8 cellular contexts compared by ENCODE assay signal in genomic region chr10:14185501-14186045, GRCh38.
DNase-seq lines count a peak whose midpoint lies in the region; ATAC-seq and TF ChIP-seq lines count a peak whose summit lies in the region.

No MANE protein-coding gene starts in this region.

- H3K27ac ChIP-seq in epithelial cell of prostate: peak overlapping the region; percentile 86

- no peak overlapping the region for H3K4me3 Mint-ChIP-seq in chondrocyte (ENCODE audit: unreplicated experiment)

- no peaks in the 10 kb centered on the region for H3K9me3 Mint-ChIP-seq in chondrocyte (ENCODE audit: low read depth)

- peak overlapping the region; percentile 28 for H3K4me2 ChIP-seq in Loucy (ENCODE audit: low read depth, low read length, poor library complexity, severe bottlenecking)

- peaks cover 8% of the 10 kb centered on the region for H3K4me1 ChIP-seq in Loucy (ENCODE audit: insufficient read depth, low read length, poor library complexity, severe bottlenecking)

- peaks cover 8% of the 10 kb centered on the region; the same call in 1 of the 2 replicates for H3F3A ChIP-seq in Loucy (ENCODE audit: low read depth)

- no peaks in the 10 kb centered on the region for H3K79me2 ChIP-seq in Loucy (ENCODE audit: insufficient read depth, low read length)

- peaks cover 15% of the 10 kb centered on the region for H3K4me1 Mint-ChIP-seq in chondrocyte (ENCODE audit: low read depth)

- TF ChIP-seq CTCF in GM13977 (IDR thresholded peaks at IDR 0.05; ENCODE audit: extremely low read depth, insufficient read depth, missing control alignments) (no peak), Loucy (conservative IDR thresholded peaks at IDR 0.05; ENCODE audit: low read length) (no peak), chondrocyte (IDR thresholded peaks at IDR 0.05) (no peak)

- H3K4me3 ChIP-seq in H7 (ENCODE audit: insufficient read depth, low read depth, low read length) (no peak overlapping the region), Loucy (ENCODE audit: low read length, poor library complexity, severe bottlenecking) (peak overlapping the region; percentile 31)

- no peaks in the 10 kb centered on the region for H3K36me3 Mint-ChIP-seq in chondrocyte (ENCODE audit: low read depth)

- H3K9me2 ChIP-seq in Loucy (replicated peaks; ENCODE audit: low read depth, low read length): no peaks in the 10 kb centered on the region

- ATAC-seq in left ventricle myocardium superior: no peak

- peak overlapping the region; percentile 36 for H3K9ac ChIP-seq in Loucy (ENCODE audit: low read depth, low read length, poor library complexity, severe bottlenecking)

- H4K20me1 ChIP-seq in Loucy (ENCODE audit: insufficient read depth, low read length, poor library complexity, severe bottlenecking): no peaks in the 10 kb centered on the region

- no peak overlapping the region for H2AFZ ChIP-seq in Loucy (ENCODE audit: low read length)

- DNase-seq in GM13977 (ENCODE audit: low spot score) (peak; percentile 61), H7 (peak; percentile 53), UCSD-AML1 (lab: John Stamatoyannopoulos, UW; ENCODE audit: unreplicated experiment) (peak; percentile 57), epithelial cell of prostate (ENCODE audit: low read depth, low spot score) (peak; percentile 99), left ventricle myocardium superior (no peak), chondrocyte (ENCODE audit: low spot score) (no peak)
- peak; percentile 23 to 45 (median 43) for DNase-seq in stimulated activated CD4-positive, alpha-beta T cell treated with anti-CD3 and anti-CD28 coated beads, Interleukin-1b, Interleukin-23, amount 100 ng/mL, for 24 hours (ENCODE audit: low read depth in 4 of 4, low spot score in 1 of 4)

- H3K36me3 ChIP-seq in H7 (replicated peaks; ENCODE audit: control insufficient read depth, insufficient read depth, low read length) (no peaks in the 10 kb centered on the region), Loucy (ENCODE audit: insufficient read depth, low read length) (no peaks in the 10 kb centered on the region)

- no peaks in the 10 kb centered on the region for H3K9me3 ChIP-seq in Loucy (ENCODE audit: insufficient read depth, low read depth, low read length)

- H3K27ac Mint-ChIP-seq in chondrocyte (ENCODE audit: unreplicated experiment): no peak overlapping the region

- in situ Hi-C loops in GM13977 (cut with MboI; ENCODE audit: low pct_unique_long_range_greater_than_20kb, low sequenced_read_pairs, unreplicated experiment): no loop called here

- no peaks in the 10 kb centered on the region for H3K27me3 Mint-ChIP-seq in chondrocyte (ENCODE audit: low read depth)

- intact Hi-C loops in left ventricle myocardium superior (cut with micrococcal nuclease): no loop called here

- H3K27me3 ChIP-seq in H7 (ENCODE audit: control insufficient read depth, insufficient read depth, low read length) (no peaks in the 10 kb centered on the region), Loucy (ENCODE audit: insufficient read depth, low read length, poor library complexity, severe bottlenecking) (peaks cover 22% of the 10 kb centered on the region)

Comparison
In these comparisons a context has a peak if more than half of its experiments do, and no peak if none do; other contexts are left out.
1. DNase-seq: peak in GM13977 (single experiment), H7 (single experiment), UCSD-AML1 (single experiment), epithelial cell of prostate (single experiment) and stimulated activated CD4-positive, alpha-beta T cell treated with anti-CD3 and anti-CD28 coated beads, Interleukin-1b, Interleukin-23, amount 100 ng/mL, for 24 hours (4 of 4); none in left ventricle myocardium superior (single experiment) and chondrocyte (single experiment).